In genomic region chr3:141485578-141486415, GRCh38 we compare ENCODE assay signal across 8 cellular contexts. TPM values are rescaled to one million over a fixed set of nuclear protein-coding genes. Genes with fewer than 3 reads are reported as not detected.
DNase-seq lines count a peak whose midpoint lies in the region; ATAC-seq, FAIRE-seq and TF ChIP-seq lines count a peak whose summit lies in the region.

No MANE protein-coding gene starts in this region.

- TF ChIP-seq CTCF in gastrocnemius medialis (IDR thresholded peaks at IDR 0.05 in 4 of 5, conservative IDR thresholded peaks at IDR 0.05 in 1 of 5) = no peak

- no peaks in the 10 kb centered on the region for H3K36me3 ChIP-seq in BLaER1
- no peaks in the 10 kb centered on the region for H3K36me3 ChIP-seq in gastrocnemius medialis

- no peak overlapping the region for H3K9ac ChIP-seq in BLaER1

- peaks cover 2% of the 10 kb centered on the region for H3K36me3 Mint-ChIP-seq in activated naive CD4-positive, alpha-beta T cell treated with anti-CD3 and anti-CD28 coated beads for 36 hours (ENCODE audit: low read depth)

- H3K27ac ChIP-seq in BLaER1 (no peak overlapping the region), right cardiac atrium (ENCODE audit: low read length) (peak overlapping the region; percentile 45), gastrocnemius medialis (peak overlapping the region in 3 of 4 donors; percentile 76 to 91 (median 84))

- H3K9me3 Mint-ChIP-seq in activated naive CD4-positive, alpha-beta T cell treated with anti-CD3 and anti-CD28 coated beads for 36 hours = no peaks in the 10 kb centered on the region

- H4K20me1 ChIP-seq in BLaER1 = peaks cover 28% of the 10 kb centered on the region

- DNase-seq in HuH-7 (ENCODE audit: low spot score) (peak; percentile 9), right cardiac atrium (peak in 1 of 3 donors; percentile 45), gastrocnemius medialis (no peak), dedifferentiated amniotic fluid mesenchymal stem cell (ENCODE audit: extremely low spot score) (no peak), GM12892 (ENCODE audit: insufficient read length) (no peak)
- peak; percentile 39 for DNase-seq in activated naive CD4-positive, alpha-beta T cell treated with anti-CD3 and anti-CD28 coated beads for 36 hours

- intact Hi-C loops in activated naive CD4-positive, alpha-beta T cell treated with anti-CD3 and anti-CD28 coated beads for 36 hours (cut with micrococcal nuclease) = loop anchor here (1.0 to 5.0 kb wide), 4 partner anchors 57 to 391 kb away; partner anchors contain the start of gene ATP1B3
- intact Hi-C loops in right cardiac atrium (cut with DNase I) (no loop called here), gastrocnemius medialis (cut with DNase I; ENCODE audit: low total_unique reads) (loop anchor here (2.0 to 10.0 kb wide), 3 partner anchors 25 to 253 kb away; partner anchors contain the start of genes PXYLP1 and RNF7)

- H3K27me3 ChIP-seq in BLaER1 (no peaks in the 10 kb centered on the region), right cardiac atrium (ENCODE audit: control insufficient read depth, insufficient read depth) (no peaks in the 10 kb centered on the region), gastrocnemius medialis (no peaks in the 10 kb centered on the region)

- H3K27me3 Mint-ChIP-seq in activated naive CD4-positive, alpha-beta T cell treated with anti-CD3 and anti-CD28 coated beads for 36 hours (ENCODE audit: low read depth) = no peaks in the 10 kb centered on the region

- TF ChIP-seq POLR2A in gastrocnemius medialis (IDR thresholded peaks at IDR 0.05) (no peak), GM12892 (IDR thresholded peaks at IDR 0.05; ENCODE audit: low read depth, low read length) (no peak)

- peak overlapping the region; percentile 82 for H3K27ac Mint-ChIP-seq in activated naive CD4-positive, alpha-beta T cell treated with anti-CD3 and anti-CD28 coated beads for 36 hours

- H3K4me1 ChIP-seq in BLaER1 (peaks cover 29% of the 10 kb centered on the region), right cardiac atrium (ENCODE audit: control insufficient read depth, insufficient read depth, low read length) (no peaks in the 10 kb centered on the region), gastrocnemius medialis (peaks cover 7 to 12% of the 10 kb centered on the region in 2 donors)

- peak overlapping the region; percentile 73 for H3K4me3 Mint-ChIP-seq in activated naive CD4-positive, alpha-beta T cell treated with anti-CD3 and anti-CD28 coated beads for 36 hours

- ATAC-seq in right cardiac atrium (no peak), gastrocnemius medialis (no peak), HG03565 (IDR thresholded peaks at IDR 0.05; ENCODE audit: unreplicated experiment) (no peak)

- FAIRE-seq in GM12892 (lab: Jason Lieb, UNC) = no peak

- 56% methylated on average over 9 of the region's 9 CpGs for WGBS in right cardiac atrium

- H3K4me1 Mint-ChIP-seq in activated naive CD4-positive, alpha-beta T cell treated with anti-CD3 and anti-CD28 coated beads for 36 hours (ENCODE audit: low read depth) = peaks cover 51% of the 10 kb centered on the region

- CTCF ChIA-PET in activated naive CD4-positive, alpha-beta T cell treated with anti-CD3 and anti-CD28 coated beads for 36 hours (lab: Charles Lee) = interaction anchor here (1.0 to 4.0 kb wide), 3 partner anchors 12 to 75 kb away, joined by 3 to 21 read pairs (median 5); no protein-coding TSS in a partner anchor

- peak overlapping the region; percentile 81 for H3K4me2 ChIP-seq in BLaER1

- in situ Hi-C loops in gastrocnemius medialis (cut with MboI; ENCODE audit: low sequenced_read_pairs in 4 of 4) = no loop called here

- H3K9me3 ChIP-seq in BLaER1 (no peaks in the 10 kb centered on the region), right cardiac atrium (ENCODE audit: control insufficient read depth, low read length) (no peaks in the 10 kb centered on the region), gastrocnemius medialis (no peaks in the 10 kb centered on the region)

- H3K4me3 ChIP-seq in BLaER1 (0 out of 2 replicates have a peak overlapping the region, but pooled peaks have one; percentile 85), right cardiac atrium (ENCODE audit: low read length) (peak overlapping the region; percentile 73), gastrocnemius medialis (peak overlapping the region in 2 of 4 donors; percentile 63 to 73)

RNA-seq across cellular contexts. Expression of gene RASA2, which starts 1.0 kb away (rescaled TPM):
- 10 to 100 TPM; 24.0 to 27.5 TPM for total RNA-seq in activated naive CD4-positive, alpha-beta T cell treated with anti-CD3 and anti-CD28 coated beads for 36 hours
- total RNA-seq in right cardiac atrium (1 to 10 TPM; 4.7 to 6.6 (median 6.0) TPM), gastrocnemius medialis (10 to 100 TPM in 1 of 4 donors, 1 to 10 TPM in 3; 1.9 to 10.6 (median 4.5) TPM)
- 2.1 TPM for polyA plus RNA-seq in right cardiac atrium
- polyA plus RNA-seq in GM12892 (2012; ENCODE audit: missing spikeins) = 5.2 TPM

Comparison
In these comparisons a context has a peak if more than half of its experiments do, and no peak if none do; other contexts are left out.
1. DNase-seq: peak in HuH-7 (single experiment) and activated naive CD4-positive, alpha-beta T cell treated with anti-CD3 and anti-CD28 coated beads for 36 hours (single experiment); none in gastrocnemius medialis (0 of 2), dedifferentiated amniotic fluid mesenchymal stem cell (single experiment) and GM12892 (single experiment).
2. intact Hi-C loops: an anchor here in activated naive CD4-positive, alpha-beta T cell treated with anti-CD3 and anti-CD28 coated beads for 36 hours (1.0 to 5.0 kb wide) and gastrocnemius medialis (2.0 to 10.0 kb wide); none called in right cardiac atrium.